Comparison of ENCODE assay signal across 8 cellular contexts in genomic region chr18:37476182-37476581, GRCh38.
DNase-seq lines count a peak whose midpoint lies in the region; ATAC-seq and TF ChIP-seq lines count a peak whose summit lies in the region.

No MANE protein-coding gene starts in this region.

- no TSS peak for BruUV-seq in HCT116 (replicated peaks; lab: Mats Ljungman, UMichigan)

- H3K9me3 ChIP-seq in HCT116 (ENCODE audit: control insufficient read depth in 1 of 2, insufficient read depth in 1 of 2, low read depth in 1 of 2, low read length in 2 of 2) (no peaks in the 10 kb centered on the region), RWPE2 (ENCODE audit: severe bottlenecking) (no peaks in the 10 kb centered on the region), gastroesophageal sphincter (no peaks in the 10 kb centered on the region)

- no peaks in the 10 kb centered on the region for H3K36me3 ChIP-seq in HCT116 (ENCODE audit: control insufficient read depth in 1 of 2, insufficient read depth in 2 of 2, low read length in 2 of 2)
- H3K36me3 ChIP-seq in RWPE2 (ENCODE audit: low read depth): no peaks in the 10 kb centered on the region
- no peaks in the 10 kb centered on the region for H3K36me3 ChIP-seq in gastroesophageal sphincter

- in situ Hi-C loops in G401 (cut with HindIII; ENCODE audit: low sequenced_read_pairs): no loop called here

- H3K9ac ChIP-seq in HCT116 (ENCODE audit: low read length): no peak overlapping the region

- H2AFZ ChIP-seq in HCT116 (ENCODE audit: low read depth, low read length, poor library complexity, severe bottlenecking): no peak overlapping the region

- H3K4me3 ChIP-seq in HCT116 (replicated peaks in 1 of 2; ENCODE audit: low read depth in 1 of 2, low read length in 2 of 2) (no peak overlapping the region), RWPE2 (ENCODE audit: severe bottlenecking) (no peak overlapping the region), gastroesophageal sphincter (no peak overlapping the region)

- H3K27ac ChIP-seq in HCT116 (ENCODE audit: low read depth, low read length): no peak overlapping the region
- no peak overlapping the region for H3K27ac ChIP-seq in RWPE2 (ENCODE audit: poor library complexity, severe bottlenecking)
- H3K27ac ChIP-seq in gastroesophageal sphincter: no peak overlapping the region

- H3K4me1 ChIP-seq in HCT116 (ENCODE audit: control insufficient read depth in 1 of 2, insufficient read depth in 2 of 2, low read length in 2 of 2) (peaks cover 0 to 2% of the 10 kb centered on the region in 2 experiments; a peak in 2 of 4 replicates), RWPE2 (ENCODE audit: insufficient read depth, poor library complexity, severe bottlenecking) (no peaks in the 10 kb centered on the region), gastroesophageal sphincter (no peaks in the 10 kb centered on the region)

- H3K9me2 ChIP-seq in HCT116 (ENCODE audit: insufficient read depth): no peaks in the 10 kb centered on the region

- no peak overlapping the region for H3K4me2 ChIP-seq in HCT116 (ENCODE audit: low read length)

- CTCF ChIA-PET in HCT116 (lab: Charles Lee): no interaction called here

- H4K20me1 ChIP-seq in HCT116 (ENCODE audit: insufficient read depth): no peaks in the 10 kb centered on the region

- no peaks in the 10 kb centered on the region for H3K79me2 ChIP-seq in HCT116 (ENCODE audit: insufficient read depth, low read length)

- no peak for TF ChIP-seq EP300 in gastroesophageal sphincter (IDR thresholded peaks at IDR 0.05)

- TF ChIP-seq CTCF in HCT116 (IDR thresholded peaks at IDR 0.05 in 2 of 3, conservative IDR thresholded peaks at IDR 0.05 in 1 of 3; ENCODE audit: borderline replicate concordance in 1 of 3, insufficient read depth in 1 of 3, low read depth in 2 of 3, low read length in 2 of 3) (peak; percentile 74 to 79 (median 75)), RWPE2 (IDR thresholded peaks at IDR 0.05; ENCODE audit: poor library complexity, severe bottlenecking) (peak; percentile 38), gastroesophageal sphincter (IDR thresholded peaks at IDR 0.05) (peak in 1 of 4 experiments; percentile 41)

- POLR2A ChIA-PET in HCT116 (lab: Charles Lee): no interaction called here

- peak; percentile 63 for TF ChIP-seq RAD21 in HCT116 (IDR thresholded peaks at IDR 0.05; ENCODE audit: low read depth)

- RAD21 ChIA-PET in HCT116 (lab: Charles Lee; ENCODE audit: low non-redundant PET in 1 of 2, low total read pairs in 2 of 2, uncharacterized antibody in 2 of 2, unreplicated experiment in 2 of 2): no interaction called here

- intact Hi-C loops in HCT116 (cut with micrococcal nuclease): loop anchor here (1.0 to 10.0 kb wide), 5 partner anchors 32 to 534 kb away; no protein-coding TSS in a partner anchor

- peak; percentile 46 for DNase-seq in NCI-H748 (lab: John Stamatoyannopoulos, UW; ENCODE audit: unreplicated experiment)
- DNase-seq in NCI-H748 treated with DMSO at 0.1 percent for 48 hours (lab: John Stamatoyannopoulos, UW): no peak
- DNase-seq in HCT116 (ENCODE audit: low read depth, low spot score): peak; percentile 31
- no peak for DNase-seq in RWPE2 (ENCODE audit: low spot score)
- DNase-seq in globus pallidus (ENCODE audit: low spot score): peak; percentile 37
- DNase-seq in G401 (ENCODE audit: low spot score): no peak

- H3K27me3 ChIP-seq in HCT116 (ENCODE audit: insufficient read depth, low read length) (peaks cover 26% of the 10 kb centered on the region; the same call in 1 of the 2 replicates), RWPE2 (ENCODE audit: insufficient read depth, poor library complexity, severe bottlenecking) (peaks cover 3% of the 10 kb centered on the region), gastroesophageal sphincter (peaks cover 45% of the 10 kb centered on the region)

- TF ChIP-seq POLR2A in HCT116 (IDR thresholded peaks at IDR 0.05; ENCODE audit: borderline replicate concordance, extremely low read depth, insufficient read depth, insufficient read length) (no peak), GM18505 (IDR thresholded peaks at IDR 0.05; ENCODE audit: borderline replicate concordance, extremely low read depth, insufficient read depth, insufficient read length) (no peak), gastroesophageal sphincter (IDR thresholded peaks at IDR 0.05) (no peak)

- 20 to 30% methylated on average over 4 to 5 of the region's 6 CpGs for WGBS in gastroesophageal sphincter (ENCODE audit: low coverage in 1 of 2), 2 donors

- peak; percentile 93 for ATAC-seq in HCT116
- no peak for ATAC-seq in RWPE2 (ENCODE audit: low read depth)
- no peak for ATAC-seq in GM18505 (IDR thresholded peaks at IDR 0.05; ENCODE audit: unreplicated experiment)
- ATAC-seq in gastroesophageal sphincter: no peak

TF ChIP-seq in HCT116, 20 proteins besides CTCF, POLR2A, EP300 and RAD21:
- TF ChIP-seq POLR2AphosphoS5 (IDR thresholded peaks at IDR 0.05; ENCODE audit: low read depth, low read length) (no peak), JUND (IDR thresholded peaks at IDR 0.05) (no peak), ZNF274 (IDR thresholded peaks at IDR 0.05; ENCODE audit: low read depth, low read length) (no peak), SP1 (IDR thresholded peaks at IDR 0.05; ENCODE audit: low read depth) (no peak), ATF3 (IDR thresholded peaks at IDR 0.05) (no peak), EZH2 (IDR thresholded peaks at IDR 0.05) (no peak), MAX (IDR thresholded peaks at IDR 0.05) (no peak), SRF (IDR thresholded peaks at IDR 0.05; ENCODE audit: low read depth) (no peak)

Comparison
In these comparisons a context has a peak if more than half of its experiments do, and no peak if none do; other contexts are left out.
1. DNase-seq: peak in NCI-H748 (single experiment), HCT116 (single experiment) and globus pallidus (single experiment); none in NCI-H748 treated with DMSO at 0.1 percent for 48 hours (single experiment), RWPE2 (single experiment) and G401 (single experiment).